In the genomic region with DNA sequence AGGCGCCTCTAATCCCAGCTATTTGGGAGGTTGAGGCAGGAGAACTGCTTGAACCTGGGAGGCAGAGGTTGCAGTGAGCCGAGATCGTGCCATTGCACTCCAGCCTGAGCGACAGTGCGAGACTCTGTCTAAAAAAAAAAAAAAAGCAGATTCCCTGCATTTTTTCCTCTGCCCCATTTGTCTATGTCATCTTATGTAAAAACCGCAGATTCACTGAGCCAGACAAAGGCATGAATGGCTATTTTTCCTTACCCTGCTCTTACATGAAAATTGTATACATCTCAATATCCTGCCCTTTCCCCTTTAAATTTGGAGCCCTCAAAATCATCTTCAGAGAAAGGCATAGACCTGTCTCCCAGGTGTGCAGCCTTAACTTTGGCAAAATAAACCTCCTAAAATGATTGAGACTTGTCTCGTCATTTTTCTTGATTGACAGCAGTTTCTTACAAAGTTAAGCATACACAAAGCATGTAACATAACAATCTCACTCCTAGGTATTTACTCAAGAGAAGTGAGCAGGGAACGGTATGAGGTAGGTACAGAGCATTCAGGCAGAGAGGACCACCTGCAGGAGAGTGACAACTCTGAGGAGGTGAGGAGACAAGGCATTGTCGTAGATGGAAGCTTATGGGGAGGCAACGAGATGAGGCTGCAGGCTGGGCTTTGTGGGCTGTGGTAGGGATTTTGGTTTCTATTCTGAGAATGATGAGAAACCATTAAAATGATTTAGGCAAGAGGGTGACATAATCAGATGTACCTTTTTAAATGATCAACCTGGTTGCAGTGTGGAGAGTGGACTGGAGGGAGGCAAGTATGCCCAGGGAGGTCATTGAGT, we compare ENCODE assay signal across 15 cellular contexts.
A peak's percentile ranks its signal among the peaks of the same experiment; 100 is the strongest.
DNase-seq lines count a peak whose midpoint lies in the region; ATAC-seq and TF ChIP-seq lines count a peak whose summit lies in the region.
"Had no signal": no experiment of that assay in that cellular context is flagged by ENCODE, and none has a peak within 500 bp of the region (broad histone marks: within the 10 kb centered on the region; RNA-seq: fewer than 3 reads in every experiment).

No MANE protein-coding gene starts in this region.

- no peak for TF ChIP-seq CTCF in GM13977 (IDR thresholded peaks at IDR 0.05; ENCODE audit: extremely low read depth, insufficient read depth, missing control alignments)

- H3K9me3 ChIP-seq in BLaER1 = no peaks in the 10 kb centered on the region; the same call in 1 of the 2 replicates
- H3K9me3 ChIP-seq in trophoblast cell (ENCODE audit: insufficient read depth, low read depth, low read length) = no peaks in the 10 kb centered on the region
- H3K9me3 ChIP-seq: vagina had no signal

- CTCF ChIA-PET in activated naive CD4-positive, alpha-beta T cell treated with anti-CD3 and anti-CD28 coated beads for 36 hours (lab: Charles Lee) = interaction anchor here (0.5 to 1.0 kb wide), 3 partner anchors 8 to 35 kb away, joined by 3 to 5 read pairs (median 3); no protein-coding TSS in a partner anchor

- no peaks in the 10 kb centered on the region for H3K36me3 Mint-ChIP-seq in activated naive CD4-positive, alpha-beta T cell treated with anti-CD3 and anti-CD28 coated beads for 36 hours (ENCODE audit: low read depth)

- no peaks in the 10 kb centered on the region for H3K27me3 ChIP-seq in BLaER1
- H3K27me3 ChIP-seq in trophoblast cell (ENCODE audit: insufficient read depth, low read length) = no peaks in the 10 kb centered on the region
- H3K27me3 ChIP-seq: vagina had no signal

- peak overlapping the region; percentile 4 for H3K4me3 Mint-ChIP-seq in activated naive CD4-positive, alpha-beta T cell treated with anti-CD3 and anti-CD28 coated beads for 36 hours
- H3K4me3 Mint-ChIP-seq: HFFc6 had no signal

- no peak overlapping the region for H2BK120ac ChIP-seq in trophoblast cell (ENCODE audit: insufficient read depth, low read length, poor library complexity)

- no peak overlapping the region for H3K14ac ChIP-seq in trophoblast cell (ENCODE audit: low read length)

- no peak overlapping the region for H3K4me3 ChIP-seq in BLaER1
- H3K4me3 ChIP-seq in trophoblast cell (ENCODE audit: low read depth, low read length) = no peak overlapping the region
- H3K4me3 ChIP-seq: vagina had no signal

- H3K79me2 ChIP-seq in trophoblast cell (ENCODE audit: control insufficient read depth, insufficient read depth, low read length, poor library complexity) = no peaks in the 10 kb centered on the region

- H3K79me1 ChIP-seq in trophoblast cell (ENCODE audit: low read length) = peaks cover 7% of the 10 kb centered on the region

- DNase-seq in HK-2 (ENCODE audit: unreplicated experiment) (peak; percentile 21), trophoblast cell (peak in 1 of 2 donors; percentile 76), GM13977 (ENCODE audit: low spot score) (no peak), C1 segment of cervical spinal cord (lab: John Stamatoyannopoulos, UW) (no peak), sciatic nerve (ENCODE audit: low spot score) (no peak), germinal center (ENCODE audit: low spot score) (no peak)
- peak; percentile 75 for DNase-seq in activated naive CD4-positive, alpha-beta T cell treated with anti-CD3 and anti-CD28 coated beads for 36 hours
- DNase-seq: aorta, foreskin melanocyte, HFFc6, NCI-H1436 treated with DMSO at 0.1 percent for 48 hours, NCI-H69, SHP77 treated with DMSO at 0.1 percent for 48 hours had no signal

- intact Hi-C loops in activated naive CD4-positive, alpha-beta T cell treated with anti-CD3 and anti-CD28 coated beads for 36 hours (cut with micrococcal nuclease) = no loop called here
- intact Hi-C loops in sciatic nerve (cut with DNase I) = no loop called here

- no peak overlapping the region for H2AK5ac ChIP-seq in trophoblast cell (ENCODE audit: low read length)

- peak overlapping the region; percentile 89 for H2BK12ac ChIP-seq in trophoblast cell (ENCODE audit: low read length)

- H3K9ac ChIP-seq in BLaER1 (no peak overlapping the region), trophoblast cell (ENCODE audit: low read length) (no peak overlapping the region)

- WGBS in trophoblast cell (ENCODE audit: extremely low coverage, insufficient coverage, insufficient read length) = no CpG with 5 or more reads among the region's 10 CpGs

- H4K91ac ChIP-seq in trophoblast cell (ENCODE audit: low read depth, low read length) = peak overlapping the region; percentile 50

- peaks cover 37% of the 10 kb centered on the region for H3K4me1 ChIP-seq in BLaER1
- peaks cover 6 to 14% of the 10 kb centered on the region in 2 experiments for H3K4me1 ChIP-seq in trophoblast cell (ENCODE audit: control insufficient read depth in 1 of 2, insufficient read depth in 2 of 2, low read length in 2 of 2)

- no peak overlapping the region for H2AFZ ChIP-seq in trophoblast cell (ENCODE audit: insufficient read depth, low read length, poor library complexity)

- H3K27me3 Mint-ChIP-seq in activated naive CD4-positive, alpha-beta T cell treated with anti-CD3 and anti-CD28 coated beads for 36 hours (ENCODE audit: low read depth) = no peaks in the 10 kb centered on the region

- no peak overlapping the region for H3K18ac ChIP-seq in trophoblast cell (ENCODE audit: low read length)

- no peaks in the 10 kb centered on the region for H3K9me3 Mint-ChIP-seq in activated naive CD4-positive, alpha-beta T cell treated with anti-CD3 and anti-CD28 coated beads for 36 hours
- H3K9me3 Mint-ChIP-seq: HFFc6 had no signal

- H3K36me3 ChIP-seq in BLaER1 = no peaks in the 10 kb centered on the region
- no peaks in the 10 kb centered on the region for H3K36me3 ChIP-seq in trophoblast cell (ENCODE audit: control insufficient read depth in 1 of 2, insufficient read depth in 2 of 2, low read length in 2 of 2)
- H3K36me3 ChIP-seq: vagina had no signal

- H3K27ac ChIP-seq in BLaER1 (no peak overlapping the region), trophoblast cell (ENCODE audit: low read depth, low read length) (no peak overlapping the region)
- H3K27ac ChIP-seq: vagina had no signal

- peak overlapping the region; percentile 38 for H2BK5ac ChIP-seq in trophoblast cell (ENCODE audit: low read depth, low read length, poor library complexity)

- H3K4me1 Mint-ChIP-seq in activated naive CD4-positive, alpha-beta T cell treated with anti-CD3 and anti-CD28 coated beads for 36 hours (ENCODE audit: low read depth) = peaks cover 77% of the 10 kb centered on the region

- ATAC-seq in sciatic nerve = no peak

- no peak overlapping the region for H3K23ac ChIP-seq in trophoblast cell (ENCODE audit: low read length)

- H3K4me2 ChIP-seq in BLaER1 (peak overlapping the region; percentile 25), trophoblast cell (ENCODE audit: low read length) (peak overlapping the region; percentile 48)

- in situ Hi-C loops in GM13977 (cut with MboI; ENCODE audit: low pct_unique_long_range_greater_than_20kb, low sequenced_read_pairs, unreplicated experiment) = no loop called here

- no peak overlapping the region for H3K4ac ChIP-seq in trophoblast cell (ENCODE audit: low read depth, low read length)

- H4K8ac ChIP-seq in trophoblast cell (ENCODE audit: low read depth, low read length) = peak overlapping the region; percentile 29

- no peaks in the 10 kb centered on the region for H4K20me1 ChIP-seq in BLaER1

- H4K12ac ChIP-seq in trophoblast cell (ENCODE audit: low read depth, low read length) = no peak overlapping the region

- peak overlapping the region; percentile 13 for H3K27ac Mint-ChIP-seq in activated naive CD4-positive, alpha-beta T cell treated with anti-CD3 and anti-CD28 coated beads for 36 hours
- H3K27ac Mint-ChIP-seq: HFFc6 had no signal

Comparison
In these comparisons a context has a peak if more than half of its experiments do, and no peak if none do; other contexts are left out.
1. DNase-seq: peak in HK-2 (single experiment) and activated naive CD4-positive, alpha-beta T cell treated with anti-CD3 and anti-CD28 coated beads for 36 hours (single experiment); none in GM13977 (single experiment), C1 segment of cervical spinal cord (0 of 14), sciatic nerve (single experiment) and germinal center (single experiment).